2 cellular contexts compared by ENCODE assay signal in genomic region chr14:76943072-76943471, GRCh38.
TF ChIP-seq lines count a peak whose summit lies in the region.

No MANE protein-coding gene starts in this region.

TF ChIP-seq in HepG2, 621 proteins besides CTCF, POLR2A, EP300 and RAD21:
- TF ChIP-seq ZNF883 (CRISPR knock-in tag; IDR thresholded peaks at IDR 0.05; ENCODE audit: not compliant biosample characterization) = no peak
- 0 out of 2 replicates have a peak, but pooled peaks have one; percentile 41 for TF ChIP-seq ZMYM3 (CRISPR knock-in tag; IDR thresholded peaks at IDR 0.05)
- TF ChIP-seq NFE2L1 (CRISPR knock-in tag; IDR thresholded peaks at IDR 0.05; ENCODE audit: borderline replicate concordance) = no peak

TF ChIP-seq in H1, 55 proteins besides CTCF, POLR2A, EP300 and RAD21:
- peak; percentile 78; the same call in 1 of the 2 replicates for TF ChIP-seq KDM1A (IDR thresholded peaks at IDR 0.05; ENCODE audit: borderline replicate concordance, low read length)
- TF ChIP-seq KDM5A (IDR thresholded peaks at IDR 0.05; ENCODE audit: low read length) = no peak
TF ChIP-seq in H1: peak in this region for 1.
